8 cellular contexts compared by ENCODE assay signal in genomic region chr1:37752583-37753471, GRCh38. TPM values are rescaled to one million over a fixed set of nuclear protein-coding genes. Genes with fewer than 3 reads are reported as not detected.
DNase-seq lines count a peak whose midpoint lies in the region; ATAC-seq and FAIRE-seq lines count a peak whose summit lies in the region.

No MANE protein-coding gene starts in this region.

- H3K9me3 Mint-ChIP-seq in IgD-negative memory B cell, result no peaks in the 10 kb centered on the region
- no peaks in the 10 kb centered on the region for H3K9me3 Mint-ChIP-seq in activated T-helper 1 cell treated with anti-CD3 and anti-CD28 coated beads, Interleukin-12 subunit alpha, Interleukin-12 subunit beta, Interleukin-2, Interleukin-4 antibody, amounts not matched to agents 30 ng/mL and 10 ng/mL and 1 ng/mL, durations not matched to agents 14 hours and 24 hours and 36 hours

- H3K36me3 ChIP-seq in ES-I3 (ENCODE audit: insufficient read depth, low read length) (no peaks in the 10 kb centered on the region), small intestine (ENCODE audit: control insufficient read depth in 2 of 2, insufficient read depth in 2 of 2, low read length in 2 of 2) (no peaks in the 10 kb centered on the region)

- peak overlapping the region; percentile 35 to 70 for H3K4me3 ChIP-seq in small intestine (ENCODE audit: low read depth in 1 of 2, low read length in 2 of 2)

- intact Hi-C loops in activated T-helper 1 cell treated with anti-CD3 and anti-CD28 coated beads, Interleukin-12 subunit alpha, Interleukin-12 subunit beta, Interleukin-2, Interleukin-4 antibody, amounts not matched to agents 30 ng/mL and 10 ng/mL and 1 ng/mL, durations not matched to agents 14 hours and 24 hours and 36 hours (cut with micrococcal nuclease), result no loop called here
- intact Hi-C loops in left cardiac atrium (cut with DNase I), result no loop called here

- peaks cover 3 to 16% of the 10 kb centered on the region in 2 donors for H3K27me3 ChIP-seq in small intestine (ENCODE audit: control insufficient read depth in 2 of 2, insufficient read depth in 2 of 2, low read length in 2 of 2)

- H3K36me3 Mint-ChIP-seq in IgD-negative memory B cell, result no peaks in the 10 kb centered on the region
- H3K36me3 Mint-ChIP-seq in activated T-helper 1 cell treated with anti-CD3 and anti-CD28 coated beads, Interleukin-12 subunit alpha, Interleukin-12 subunit beta, Interleukin-2, Interleukin-4 antibody, amounts not matched to agents 30 ng/mL and 10 ng/mL and 1 ng/mL, durations not matched to agents 14 hours and 24 hours and 36 hours (ENCODE audit: low read depth), result no peaks in the 10 kb centered on the region

- H3K4me1 Mint-ChIP-seq in IgD-negative memory B cell, result peaks cover 0 to 5% (median 5%) of the 10 kb centered on the region in 3 donors
- H3K4me1 Mint-ChIP-seq in activated T-helper 1 cell treated with anti-CD3 and anti-CD28 coated beads, Interleukin-12 subunit alpha, Interleukin-12 subunit beta, Interleukin-2, Interleukin-4 antibody, amounts not matched to agents 30 ng/mL and 10 ng/mL and 1 ng/mL, durations not matched to agents 14 hours and 24 hours and 36 hours (ENCODE audit: low read depth), result peaks cover 8% of the 10 kb centered on the region

- H3K9me3 ChIP-seq in ES-I3 (ENCODE audit: control insufficient read depth, insufficient read depth, low read length), result no peaks in the 10 kb centered on the region
- H3K9me3 ChIP-seq in small intestine (ENCODE audit: control insufficient read depth, low read depth), result no peaks in the 10 kb centered on the region

- no peaks in the 10 kb centered on the region for H3K4me1 ChIP-seq in ES-I3 (ENCODE audit: insufficient read depth, low read length)
- H3K4me1 ChIP-seq in small intestine (ENCODE audit: control insufficient read depth in 2 of 2, insufficient read depth in 1 of 2, low read depth in 1 of 2, low read length in 1 of 2), result no peaks in the 10 kb centered on the region

- peaks cover 21% of the 10 kb centered on the region for H3K27me3 Mint-ChIP-seq in IgD-negative memory B cell
- peaks cover 37% of the 10 kb centered on the region for H3K27me3 Mint-ChIP-seq in activated T-helper 1 cell treated with anti-CD3 and anti-CD28 coated beads, Interleukin-12 subunit alpha, Interleukin-12 subunit beta, Interleukin-2, Interleukin-4 antibody, amounts not matched to agents 30 ng/mL and 10 ng/mL and 1 ng/mL, durations not matched to agents 14 hours and 24 hours and 36 hours (ENCODE audit: insufficient read depth)

- H3K27ac Mint-ChIP-seq in IgD-negative memory B cell, result no peak overlapping the region
- H3K27ac Mint-ChIP-seq in activated T-helper 1 cell treated with anti-CD3 and anti-CD28 coated beads, Interleukin-12 subunit alpha, Interleukin-12 subunit beta, Interleukin-2, Interleukin-4 antibody, amounts not matched to agents 30 ng/mL and 10 ng/mL and 1 ng/mL, durations not matched to agents 14 hours and 24 hours and 36 hours, result no peak overlapping the region

- ATAC-seq in left cardiac atrium (peak; percentile 18 to 41), GM21390 (IDR thresholded peaks at IDR 0.05; ENCODE audit: unreplicated experiment) (no peak), GM19324 (IDR thresholded peaks at IDR 0.05; ENCODE audit: low FRiP score, unreplicated experiment) (no peak), HG03520 (IDR thresholded peaks at IDR 0.05; ENCODE audit: unreplicated experiment) (no peak)

- no peak overlapping the region for H3K27ac ChIP-seq in small intestine (ENCODE audit: low read depth in 1 of 2, low read length in 1 of 2)

- no peak for FAIRE-seq in small intestine (lab: Jason Lieb, UNC)

- H3K9ac ChIP-seq in ES-I3 (ENCODE audit: low read depth, low read length), result peak overlapping the region; percentile 15; the same call in 1 of the 2 replicates

- DNase-seq in activated T-helper 1 cell treated with anti-CD3 and anti-CD28 coated beads, Interleukin-12 subunit alpha, Interleukin-12 subunit beta, Interleukin-2, Interleukin-4 antibody, amounts not matched to agents 30 ng/mL and 10 ng/mL and 1 ng/mL, durations not matched to agents 14 hours and 24 hours and 36 hours (ENCODE audit: low spot score), result no peak
- DNase-seq in left cardiac atrium (no peak), small intestine (peak; percentile 37)

- 1 to 2% (median 1%) methylated on average over 63 to 105 of the region's 105 CpGs for WGBS in small intestine, 3 donors

- H3K4me3 Mint-ChIP-seq in IgD-negative memory B cell, result peak overlapping the region; percentile 61 to 88 (median 80)
- peak overlapping the region; percentile 68 for H3K4me3 Mint-ChIP-seq in activated T-helper 1 cell treated with anti-CD3 and anti-CD28 coated beads, Interleukin-12 subunit alpha, Interleukin-12 subunit beta, Interleukin-2, Interleukin-4 antibody, amounts not matched to agents 30 ng/mL and 10 ng/mL and 1 ng/mL, durations not matched to agents 14 hours and 24 hours and 36 hours

RNA-seq across cellular contexts. Expression of gene EPHA10, which starts 12.1 kb away (rescaled TPM):
- polyA plus RNA-seq in IgD-negative memory B cell, result not detected
- total RNA-seq in activated T-helper 1 cell treated with anti-CD3 and anti-CD28 coated beads, Interleukin-12 subunit alpha, Interleukin-12 subunit beta, Interleukin-2, Interleukin-4 antibody, amounts not matched to agents 30 ng/mL and 10 ng/mL and 1 ng/mL, durations not matched to agents 14 hours and 24 hours and 36 hours, result 0.05 and 0.27 TPM in 2 replicates
- total RNA-seq in left cardiac atrium, result under 1 TPM; 0.16 to 0.21 TPM
- 1 to 10 TPM; 1.9 to 5.4 (median 5.1) TPM for polyA plus RNA-seq in small intestine

RNA-seq across cellular contexts. Expression of gene MANEAL, which starts 40.8 kb away (rescaled TPM):
- polyA plus RNA-seq in IgD-negative memory B cell (2.7 TPM), small intestine (1 to 10 TPM in 1 of 3 donors, under 1 TPM in 2; 0.81 to 6.1 (median 0.89) TPM)
- 3.6 and 4.0 TPM in 2 replicates for total RNA-seq in activated T-helper 1 cell treated with anti-CD3 and anti-CD28 coated beads, Interleukin-12 subunit alpha, Interleukin-12 subunit beta, Interleukin-2, Interleukin-4 antibody, amounts not matched to agents 30 ng/mL and 10 ng/mL and 1 ng/mL, durations not matched to agents 14 hours and 24 hours and 36 hours
- 1 to 10 TPM; 1.2 to 1.6 TPM for total RNA-seq in left cardiac atrium

RNA-seq across cellular contexts. Expression of gene C1orf122, which starts 54.8 kb away (rescaled TPM):
- polyA plus RNA-seq in IgD-negative memory B cell, result 30.6 TPM
- 30.7 and 33.3 TPM in 2 replicates for total RNA-seq in activated T-helper 1 cell treated with anti-CD3 and anti-CD28 coated beads, Interleukin-12 subunit alpha, Interleukin-12 subunit beta, Interleukin-2, Interleukin-4 antibody, amounts not matched to agents 30 ng/mL and 10 ng/mL and 1 ng/mL, durations not matched to agents 14 hours and 24 hours and 36 hours
- 10 to 100 TPM; 50.0 to 58.8 TPM for total RNA-seq in left cardiac atrium
- 10 to 100 TPM; 38.4 to 44.0 (median 38.9) TPM for polyA plus RNA-seq in small intestine

RNA-seq across cellular contexts. Expression of gene YRDC, which starts 55.2 kb away (rescaled TPM):
- polyA plus RNA-seq in IgD-negative memory B cell (14.9 TPM), small intestine (10 to 100 TPM; 14.3 to 15.7 (median 14.5) TPM)
- total RNA-seq in activated T-helper 1 cell treated with anti-CD3 and anti-CD28 coated beads, Interleukin-12 subunit alpha, Interleukin-12 subunit beta, Interleukin-2, Interleukin-4 antibody, amounts not matched to agents 30 ng/mL and 10 ng/mL and 1 ng/mL, durations not matched to agents 14 hours and 24 hours and 36 hours, result 73.9 and 77.6 TPM in 2 replicates
- total RNA-seq in left cardiac atrium, result 1 to 10 TPM; 5.6 to 9.7 TPM

Comparison
In these comparisons a context has a peak if more than half of its experiments do, and no peak if none do; other contexts are left out.
1. ATAC-seq: peak in left cardiac atrium (2 of 2); none in GM21390 (single experiment), GM19324 (single experiment) and HG03520 (single experiment).